In genomic region chr1:241638091-241638682, GRCh38 we compare ENCODE assay signal across 12 cellular contexts. TPM values are rescaled to one million over a fixed set of nuclear protein-coding genes. Genes with fewer than 3 reads are reported as not detected.
DNase-seq lines count a peak whose midpoint lies in the region; ATAC-seq and TF ChIP-seq lines count a peak whose summit lies in the region.
"Had no signal": no experiment of that assay in that cellular context is flagged by ENCODE, and none has a peak within 500 bp of the region (broad histone marks: within the 10 kb centered on the region; RNA-seq: fewer than 3 reads in every experiment).

No MANE protein-coding gene starts in this region.

- peak overlapping the region; percentile 21 for H3K27ac ChIP-seq in smooth muscle cell (ENCODE audit: low read depth)
- H3K27ac ChIP-seq: WERI-Rb-1 had no signal

- no peak overlapping the region for H2AFZ ChIP-seq in smooth muscle cell (ENCODE audit: low read depth)

- no peaks in the 10 kb centered on the region for H3K36me3 ChIP-seq in smooth muscle cell (ENCODE audit: low read depth)
- H3K36me3 ChIP-seq: WERI-Rb-1 had no signal

- 59% methylated on average over 5 of the region's 5 CpGs for WGBS in smooth muscle cell (ENCODE audit: low lambda C conversion rate)

- H3K9me3 ChIP-seq in smooth muscle cell (replicated peaks; ENCODE audit: low read depth): no peaks in the 10 kb centered on the region
- H3K9me3 ChIP-seq: mucosa of descending colon had no signal

- DNase-seq in activated CD4-positive, alpha-beta T cell treated with anti-CD3 and anti-CD28 coated beads, Interleukin-2, amount 10 ng/mL, durations not matched to agents 7 days and 5 days: no peak
- DNase-seq in activated CD4-positive, alpha-beta T cell treated with anti-CD3 and anti-CD28 coated beads for 48 hours: no peak
- DNase-seq in T-cell: no peak
- DNase-seq in fibroblast of villous mesenchyme (ENCODE audit: low read depth): no peak
- DNase-seq in smooth muscle cell (lab: John Stamatoyannopoulos, UW; ENCODE audit: unreplicated experiment): no peak
- DNase-seq in amygdala (lab: John Stamatoyannopoulos, UW): no peak
- DNase-seq in NCI-H82 (lab: John Stamatoyannopoulos, UW): no peak
- DNase-seq: effector memory CD4-positive, alpha-beta T cell; mucosa of descending colon; NCI-H2171 treated with DMSO at 0.1 percent for 48 hours; WERI-Rb-1 had no signal

- H3K4me1 ChIP-seq in smooth muscle cell (ENCODE audit: low read depth): peaks cover 27% of the 10 kb centered on the region

- peaks cover 6% of the 10 kb centered on the region for H3F3A ChIP-seq in smooth muscle cell (ENCODE audit: low read depth)

- H4K20me1 ChIP-seq in smooth muscle cell (ENCODE audit: low read depth): peaks cover 23% of the 10 kb centered on the region

- peak overlapping the region; percentile 73 for H3K27ac Mint-ChIP-seq in activated CD4-positive, alpha-beta T cell treated with anti-CD3 and anti-CD28 coated beads, Interleukin-2, amount 10 ng/mL, durations not matched to agents 7 days and 5 days
- H3K27ac Mint-ChIP-seq in T-cell: no peak overlapping the region

- peaks cover 45% of the 10 kb centered on the region for H3K79me2 ChIP-seq in smooth muscle cell (ENCODE audit: low read depth)

- peak overlapping the region; percentile 99 for H3K4me2 ChIP-seq in smooth muscle cell

- POLR2A ChIA-PET in activated CD4-positive, alpha-beta T cell treated with anti-CD3 and anti-CD28 coated beads, Interleukin-2, amount 10 ng/mL, durations not matched to agents 7 days and 5 days (lab: Charles Lee): no interaction called here
- POLR2A ChIA-PET in T-cell (lab: Charles Lee): interaction anchor here in 1 of 2 donors (0.5 to 0.6 kb wide), 2 partner anchors 110 to 205 kb away, joined by 4 to 8 read pairs; no protein-coding TSS in a partner anchor

- peaks cover 48% of the 10 kb centered on the region for H3K4me1 Mint-ChIP-seq in activated CD4-positive, alpha-beta T cell treated with anti-CD3 and anti-CD28 coated beads, Interleukin-2, amount 10 ng/mL, durations not matched to agents 7 days and 5 days
- peaks cover 37 to 46% (median 42%) of the 10 kb centered on the region in 3 donors for H3K4me1 Mint-ChIP-seq in T-cell

- H3K27me3 ChIP-seq in smooth muscle cell (ENCODE audit: low read depth): no peaks in the 10 kb centered on the region

- CTCF ChIA-PET in activated CD4-positive, alpha-beta T cell treated with anti-CD3 and anti-CD28 coated beads, Interleukin-2, amount 10 ng/mL, durations not matched to agents 7 days and 5 days (lab: Charles Lee): no interaction called here
- CTCF ChIA-PET in T-cell (lab: Charles Lee): interaction anchor here in 1 of 2 donors (1.2 kb wide), 1 partner anchor 11 kb away, joined by 4 read pairs; no protein-coding TSS in a partner anchor

- no peak overlapping the region for H3K9ac ChIP-seq in smooth muscle cell (ENCODE audit: low read depth)

- H3K9me3 Mint-ChIP-seq in activated CD4-positive, alpha-beta T cell treated with anti-CD3 and anti-CD28 coated beads, Interleukin-2, amount 10 ng/mL, durations not matched to agents 7 days and 5 days: peaks cover 4% of the 10 kb centered on the region
- H3K9me3 Mint-ChIP-seq in T-cell: peaks cover 4 to 10% (median 7%) of the 10 kb centered on the region in 3 donors

- H3K36me3 Mint-ChIP-seq in activated CD4-positive, alpha-beta T cell treated with anti-CD3 and anti-CD28 coated beads, Interleukin-2, amount 10 ng/mL, durations not matched to agents 7 days and 5 days (ENCODE audit: low read depth): peaks cover 38% of the 10 kb centered on the region
- peaks cover 20% of the 10 kb centered on the region for H3K36me3 Mint-ChIP-seq in T-cell

- no peak for ATAC-seq in T-cell (replicated peaks in 1 of 4)
- ATAC-seq in HG03432 (IDR thresholded peaks at IDR 0.05; ENCODE audit: unreplicated experiment): no peak
- ATAC-seq: mucosa of descending colon had no signal

- H3K4me3 Mint-ChIP-seq in activated CD4-positive, alpha-beta T cell treated with anti-CD3 and anti-CD28 coated beads, Interleukin-2, amount 10 ng/mL, durations not matched to agents 7 days and 5 days: peak overlapping the region; percentile 85
- H3K4me3 Mint-ChIP-seq in T-cell: peak overlapping the region; percentile 47 to 88 (median 83)

- H3K4me3 ChIP-seq in fibroblast of villous mesenchyme (ENCODE audit: low read depth, low read length) (peak overlapping the region; percentile 78), smooth muscle cell (peak overlapping the region; percentile 93)
- H3K4me3 ChIP-seq: mucosa of descending colon had no signal

- H3K27me3 Mint-ChIP-seq in activated CD4-positive, alpha-beta T cell treated with anti-CD3 and anti-CD28 coated beads, Interleukin-2, amount 10 ng/mL, durations not matched to agents 7 days and 5 days: no peaks in the 10 kb centered on the region
- no peaks in the 10 kb centered on the region for H3K27me3 Mint-ChIP-seq in T-cell

- TF ChIP-seq CTCF in fibroblast of villous mesenchyme (IDR thresholded peaks at IDR 0.05; ENCODE audit: insufficient read depth, low read depth, low read length): no peak
- no peak for TF ChIP-seq CTCF in smooth muscle cell (IDR thresholded peaks at IDR 0.05; ENCODE audit: borderline replicate concordance, insufficient read depth, poor library complexity, severe bottlenecking)

RNA-seq across cellular contexts. Expression of gene CHML, which starts 2.0 kb away (rescaled TPM):
- 10 to 100 TPM; 13.0 to 16.3 TPM for total RNA-seq in activated CD4-positive, alpha-beta T cell treated with anti-CD3 and anti-CD28 coated beads, Interleukin-2, amount 10 ng/mL, durations not matched to agents 7 days and 5 days
- 10 to 100 TPM in 4 of 5 donors, 1 to 10 TPM in 1; 6.5 to 15.8 (median 12.4) TPM for total RNA-seq in T-cell
- 16.4 and 17.7 TPM in 2 replicates for total RNA-seq in fibroblast of villous mesenchyme
- 11.3 and 11.5 TPM in 2 replicates for total RNA-seq in smooth muscle cell
- polyA plus RNA-seq in smooth muscle cell: 2.3 and 3.9 TPM in 2 replicates

RNA-seq across cellular contexts. Expression of gene OPN3, which starts 2.0 kb away (rescaled TPM):
- 10 to 100 TPM; 17.2 to 18.1 TPM for total RNA-seq in activated CD4-positive, alpha-beta T cell treated with anti-CD3 and anti-CD28 coated beads, Interleukin-2, amount 10 ng/mL, durations not matched to agents 7 days and 5 days
- 1 to 10 TPM; 4.1 to 8.8 (median 7.3) TPM for total RNA-seq in T-cell
- total RNA-seq in fibroblast of villous mesenchyme: 19.6 and 47.5 TPM in 2 replicates
- total RNA-seq in smooth muscle cell: 28.6 and 33.0 TPM in 2 replicates
- polyA plus RNA-seq in smooth muscle cell: 24.8 and 29.9 TPM in 2 replicates

RNA-seq across cellular contexts. Expression of gene WDR64, which starts 13.9 kb away (rescaled TPM):
- total RNA-seq in activated CD4-positive, alpha-beta T cell treated with anti-CD3 and anti-CD28 coated beads, Interleukin-2, amount 10 ng/mL, durations not matched to agents 7 days and 5 days: under 1 TPM; 0.21 to 0.22 TPM
- total RNA-seq in T-cell (under 1 TPM in 4 of 5 donors, not detected in 1; 0.13 to 0.48 (median 0.26) TPM), fibroblast of villous mesenchyme (not detected in 2 replicates), smooth muscle cell (not detected in 2 replicates)
- polyA plus RNA-seq in smooth muscle cell: 0.44 TPM in 1 of 2 replicates, not detected in the other
